ENCODE assay signal across 11 cellular contexts in genomic region chr19:51903192-51903591, GRCh38. TPM values are rescaled to one million over a fixed set of nuclear protein-coding genes. Genes with fewer than 3 reads are reported as not detected.
A peak's percentile ranks its signal among the peaks of the same experiment; 100 is the strongest.
DNase-seq lines count a peak whose midpoint lies in the region; ATAC-seq, FAIRE-seq and TF ChIP-seq lines count a peak whose summit lies in the region.
"Had no signal": no experiment of that assay in that cellular context is flagged by ENCODE, and none has a peak within 500 bp of the region (broad histone marks: within the 10 kb centered on the region; RNA-seq: fewer than 3 reads in every experiment).

No MANE protein-coding gene starts in this region.

- H4K20me1 ChIP-seq in GM23338 (replicated peaks; ENCODE audit: insufficient read depth), result peaks cover 33% of the 10 kb centered on the region

- H3K79me2 ChIP-seq in GM23338 (replicated peaks; ENCODE audit: insufficient read depth), result peaks cover 66% of the 10 kb centered on the region

- H2AFZ ChIP-seq in GM23338, result no peak overlapping the region

- peaks cover 27% of the 10 kb centered on the region for H3K36me3 ChIP-seq in GM23338 (ENCODE audit: insufficient read depth)
- H3K36me3 ChIP-seq in kidney (ENCODE audit: control insufficient read depth in 1 of 2, insufficient read depth in 2 of 2, low read length in 2 of 2), result peaks cover 12 to 19% of the 10 kb centered on the region in 2 donors

- peaks cover 15% of the 10 kb centered on the region for H3K9me2 ChIP-seq in GM23338 (ENCODE audit: insufficient read depth)

- H3K9me3 ChIP-seq in kidney (ENCODE audit: control insufficient read depth in 1 of 2, low read length in 2 of 2), result peaks cover 0 to 13% of the 10 kb centered on the region in 2 donors

- CTCF ChIA-PET in WTC11 (lab: Charles Lee), result no interaction called here

- H3K4me3 ChIP-seq in GM23338, result peak overlapping the region; percentile 86
- H3K4me3 ChIP-seq in kidney (ENCODE audit: low read length in 2 of 2), result peak overlapping the region in 1 of 2 donors; percentile 99

- H3K4me1 Mint-ChIP-seq in GM23338 (peaks cover 37% of the 10 kb centered on the region), WTC11 (peaks cover 55% of the 10 kb centered on the region)

- H3K4me1 ChIP-seq in GM23338 (ENCODE audit: insufficient read depth), result peaks cover 13% of the 10 kb centered on the region
- H3K4me1 ChIP-seq in kidney (ENCODE audit: control insufficient read depth in 1 of 2, insufficient read depth in 1 of 2, low read depth in 1 of 2, low read length in 2 of 2), result peaks cover 0 to 2% of the 10 kb centered on the region in 2 donors

- DNase-seq in GM23338 (ENCODE audit: low spot score), result peak; percentile 42
- DNase-seq in WTC11 (ENCODE audit: low spot score), result no peak
- peak in 35 of 42 donors; percentile 8 to 82 (median 36) for DNase-seq in head of caudate nucleus
- DNase-seq in pons (ENCODE audit: low spot score), result peak; percentile 78
- no peak for DNase-seq in AG08396 (ENCODE audit: low spot score)
- no peak for DNase-seq in kidney
- no peak for DNase-seq in stimulated activated CD4-positive, alpha-beta T cell treated with anti-CD3 and anti-CD28 coated beads, Interleukin-4, amount 100 ng/mL, for 24 hours
- DNase-seq in NCI-H2171 (lab: John Stamatoyannopoulos, UW), result no peak
- DNase-seq: effector memory CD4-positive, alpha-beta T cell; MV-4-11; RPMI8226 had no signal

- POLR2A ChIA-PET in WTC11 (lab: Charles Lee), result no interaction called here

- H3K9me3 Mint-ChIP-seq in GM23338 (peaks cover 64% of the 10 kb centered on the region), WTC11 (peaks cover 15% of the 10 kb centered on the region)

- H3K27ac Mint-ChIP-seq in GM23338 (peak overlapping the region; percentile 99), WTC11 (peak overlapping the region; percentile 65)

- TF ChIP-seq CTCF in GM23338 (conservative IDR thresholded peaks at IDR 0.05; ENCODE audit: low read depth in 2 of 2), result no peak
- TF ChIP-seq CTCF in WTC11 (IDR thresholded peaks at IDR 0.05), result no peak
- TF ChIP-seq CTCF in kidney (IDR thresholded peaks at IDR 0.05; ENCODE audit: borderline replicate concordance, extremely low read depth, insufficient read depth), result no peak

- peaks cover 17% of the 10 kb centered on the region for H3K27me3 Mint-ChIP-seq in GM23338 (ENCODE audit: insufficient read depth, low read depth, poor library complexity)
- no peaks in the 10 kb centered on the region for H3K27me3 Mint-ChIP-seq in WTC11 (ENCODE audit: low read depth)

- peak overlapping the region; percentile 75 for H3K4me2 ChIP-seq in GM23338

- FAIRE-seq in kidney (lab: Jason Lieb, UNC), result no peak

- peaks cover 12% of the 10 kb centered on the region; the same call in 1 of the 2 replicates for H3F3A ChIP-seq in GM23338 (replicated peaks; ENCODE audit: low read depth)

- no peak for ATAC-seq in GM23338
- ATAC-seq in WTC11, result no peak

- no peaks in the 10 kb centered on the region for H3K27me3 ChIP-seq in GM23338 (ENCODE audit: insufficient read depth)

- H3K36me3 Mint-ChIP-seq in GM23338 (ENCODE audit: low read depth), result peaks cover 69% of the 10 kb centered on the region
- H3K36me3 Mint-ChIP-seq in WTC11, result peaks cover 63% of the 10 kb centered on the region

- H3K27ac ChIP-seq in GM23338 (ENCODE audit: low read depth) (peak overlapping the region; percentile 43; the same call in 1 of the 2 replicates), kidney (ENCODE audit: low read depth in 2 of 2, low read length in 2 of 2) (no peak overlapping the region)

- H3K9ac ChIP-seq in kidney (ENCODE audit: low read length in 2 of 2), result no peak overlapping the region

- intact Hi-C loops in head of caudate nucleus (cut with DNase I), result no loop called here
- intact Hi-C loops in kidney (cut with DNase I), result no loop called here

- H3K4me3 Mint-ChIP-seq in GM23338 (peak overlapping the region; percentile 99), WTC11 (peak overlapping the region; percentile 99)

TF ChIP-seq in GM23338, 12 proteins besides CTCF, POLR2A, EP300 and RAD21 (continues in another document):
- no peak for TF ChIP-seq EZH2phosphoT487 (IDR thresholded peaks at IDR 0.05; ENCODE audit: unreplicated experiment)
- TF ChIP-seq STAT1 (IDR thresholded peaks at IDR 0.05; ENCODE audit: unreplicated experiment), result no peak
- TF ChIP-seq ZNF331 (CRISPR knock-in tag; IDR thresholded peaks at IDR 0.05; ENCODE audit: low read depth), result no peak
- no peak; the same call in 1 of the 2 replicates for TF ChIP-seq POLR2AphosphoS5 (IDR thresholded peaks at IDR 0.05; ENCODE audit: low read depth)
- TF ChIP-seq JUNB (IDR thresholded peaks at IDR 0.05; ENCODE audit: unreplicated experiment), result no peak
- TF ChIP-seq CREB1 (CRISPR knock-in tag; IDR thresholded peaks at IDR 0.05; ENCODE audit: low read depth), result no peak

TF ChIP-seq in WTC11, 78 proteins besides CTCF, POLR2A, EP300 and RAD21:
- TF ChIP-seq CBFB (CRISPR knock-in tag; IDR thresholded peaks at IDR 0.05; ENCODE audit: low read depth) (no peak), ZMAT4 (CRISPR knock-in tag; IDR thresholded peaks at IDR 0.05) (no peak), USF1 (CRISPR knock-in tag; IDR thresholded peaks at IDR 0.05) (no peak), PRRX2 (CRISPR knock-in tag; IDR thresholded peaks at IDR 0.05) (no peak), ELF4 (CRISPR knock-in tag; IDR thresholded peaks at IDR 0.05; ENCODE audit: low read depth) (no peak), RELA (CRISPR knock-in tag; IDR thresholded peaks at IDR 0.05; ENCODE audit: borderline replicate concordance) (no peak), RORB (CRISPR knock-in tag; IDR thresholded peaks at IDR 0.05) (no peak), ZNF232 (CRISPR knock-in tag; IDR thresholded peaks at IDR 0.05) (no peak), ATF1 (CRISPR knock-in tag; IDR thresholded peaks at IDR 0.05) (no peak), SP1 (CRISPR knock-in tag; conservative IDR thresholded peaks at IDR 0.05) (no peak), ZNF138 (CRISPR knock-in tag; conservative IDR thresholded peaks at IDR 0.05) (no peak), FOXP4 (CRISPR knock-in tag; IDR thresholded peaks at IDR 0.05) (no peak)

RNA-seq across cellular contexts. Expression of gene ZNF649, which starts 1.6 kb away (rescaled TPM):
- total RNA-seq in GM23338 (2014; rRNA removed; shearing (Covaris generic)), result 68.9 and 75.5 TPM in 2 replicates
- polyA plus RNA-seq in GM23338 (2016; fragmentation: Nextera tagmentation; extraction: Ambion mirVana) (29.2 and 40.6 TPM in 2 replicates), kidney (ENCODE audit: insufficient read depth, low read depth, low replicate concordance) (4.9 TPM)
- total RNA-seq in WTC11 (2021) (55.6 to 64.7 TPM (median 56.0 TPM) in 3 replicates), kidney (16.2 TPM)

RNA-seq across cellular contexts. Expression of gene ZNF577, which starts 15.4 kb away (rescaled TPM):
- 27.4 and 37.7 TPM in 2 replicates for total RNA-seq in GM23338 (2014; rRNA removed; shearing (Covaris generic))
- polyA plus RNA-seq in GM23338 (2016; fragmentation: Nextera tagmentation; extraction: Ambion mirVana) (11.2 and 18.3 TPM in 2 replicates), kidney (ENCODE audit: insufficient read depth, low read depth, low replicate concordance) (32.2 TPM)
- total RNA-seq in WTC11 (2021) (41.0 to 45.2 TPM (median 41.5 TPM) in 3 replicates), kidney (19.0 TPM)

RNA-seq across cellular contexts. Expression of gene ZNF613, which starts 24.1 kb away (rescaled TPM):
- total RNA-seq in GM23338 (2014; rRNA removed; shearing (Covaris generic)), result 11.6 and 18.1 TPM in 2 replicates
- 6.0 and 13.8 TPM in 2 replicates for polyA plus RNA-seq in GM23338 (2016; fragmentation: Nextera tagmentation; extraction: Ambion mirVana)
- total RNA-seq in WTC11 (2021), result 11.5 to 16.5 TPM (median 13.7 TPM) in 3 replicates
- 6.9 TPM for total RNA-seq in kidney
- 5.8 TPM for polyA plus RNA-seq in kidney (ENCODE audit: insufficient read depth, low read depth, low replicate concordance)

Comparison
In these comparisons a context has a peak if more than half of its experiments do, and no peak if none do; other contexts are left out.
1. DNase-seq: peak in GM23338 (single experiment), head of caudate nucleus (35 of 42) and pons (single experiment); none in WTC11 (single experiment), AG08396 (single experiment), kidney (single experiment), stimulated activated CD4-positive, alpha-beta T cell treated with anti-CD3 and anti-CD28 coated beads, Interleukin-4, amount 100 ng/mL, for 24 hours (single experiment) and NCI-H2171 (single experiment).